Comparison of ENCODE assay signal across 16 cellular contexts in the genomic region with DNA sequence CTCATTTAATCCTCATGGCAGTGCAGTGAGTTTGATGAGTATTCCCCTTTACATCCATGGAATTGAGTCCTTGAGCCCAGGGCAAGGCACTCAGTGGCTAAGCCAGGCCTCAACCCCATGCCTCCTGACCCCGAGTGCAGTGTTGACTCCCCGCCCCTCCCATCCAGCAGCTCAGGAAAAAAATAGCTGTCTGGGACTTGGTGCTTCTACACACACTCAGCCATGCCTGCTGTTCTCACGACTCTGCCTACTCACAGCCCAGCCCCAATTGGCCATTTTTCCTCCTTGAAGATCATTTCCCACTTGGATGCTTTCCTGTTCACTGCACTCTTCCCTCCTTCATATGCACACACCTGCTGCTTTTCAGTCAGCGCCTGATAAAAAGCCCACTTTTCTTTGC. TPM values are rescaled to one million over a fixed set of nuclear protein-coding genes. Genes with fewer than 3 reads are reported as not detected.
DNase-seq lines count a peak whose midpoint lies in the region; ATAC-seq and TF ChIP-seq lines count a peak whose summit lies in the region.
"Had no signal": no experiment of that assay in that cellular context is flagged by ENCODE, and none has a peak within 500 bp of the region (broad histone marks: within the 10 kb centered on the region; RNA-seq: fewer than 3 reads in every experiment).

No MANE protein-coding gene starts in this region.

- peaks cover 48% of the 10 kb centered on the region for H3K4me1 Mint-ChIP-seq in activated naive CD4-positive, alpha-beta T cell treated with anti-CD3 and anti-CD28 coated beads, Interleukin-2, amount 10 ng/mL, durations not matched to agents 7 days and 5 days
- H3K4me1 Mint-ChIP-seq in activated T-helper 2 cell treated with anti-CD3 and anti-CD28 coated beads, Interferon-gamma antibody, Interleukin-2, Interleukin-4, amounts not matched to agents 10 μg/mL and 5 μg/mL and 100 μg/mL, durations not matched to agents 14 hours and 24 hours and 36 hours (ENCODE audit: low read depth): peaks cover 60% of the 10 kb centered on the region

- H3K27me3 ChIP-seq in thyroid gland: no peaks in the 10 kb centered on the region
- H3K27me3 ChIP-seq: neural progenitor cell had no signal

- H3K36me3 ChIP-seq in thyroid gland: peaks cover 26 to 28% of the 10 kb centered on the region in 2 donors
- H3K36me3 ChIP-seq: HAP-1, neural progenitor cell had no signal

- no peak for ATAC-seq in activated naive CD4-positive, alpha-beta T cell treated with anti-CD3 and anti-CD28 coated beads, Interleukin-2, amount 50 U/mL, for 72 hours
- ATAC-seq in GM19035 (IDR thresholded peaks at IDR 0.05; ENCODE audit: unreplicated experiment): no peak

- intact Hi-C loops in activated T-helper 2 cell treated with anti-CD3 and anti-CD28 coated beads, Interferon-gamma antibody, Interleukin-2, Interleukin-4, amounts not matched to agents 10 μg/mL and 5 μg/mL and 100 μg/mL, durations not matched to agents 14 hours and 24 hours and 36 hours (cut with micrococcal nuclease): no loop called here
- intact Hi-C loops in thyroid gland (cut with DNase I): no loop called here

- no peaks in the 10 kb centered on the region for H3K9me3 ChIP-seq in thyroid gland
- H3K9me3 ChIP-seq: HAP-1 had no signal

- peaks cover 52% of the 10 kb centered on the region for H3K36me3 Mint-ChIP-seq in activated naive CD4-positive, alpha-beta T cell treated with anti-CD3 and anti-CD28 coated beads, Interleukin-2, amount 10 ng/mL, durations not matched to agents 7 days and 5 days
- peaks cover 37 to 64% of the 10 kb centered on the region in 2 donors for H3K36me3 Mint-ChIP-seq in activated naive CD4-positive, alpha-beta T cell treated with anti-CD3 and anti-CD28 coated beads, Interleukin-2, amount 50 U/mL, for 72 hours
- peaks cover 89% of the 10 kb centered on the region for H3K36me3 Mint-ChIP-seq in activated T-helper 2 cell treated with anti-CD3 and anti-CD28 coated beads, Interferon-gamma antibody, Interleukin-2, Interleukin-4, amounts not matched to agents 10 μg/mL and 5 μg/mL and 100 μg/mL, durations not matched to agents 14 hours and 24 hours and 36 hours (ENCODE audit: low read depth)

- peak overlapping the region; percentile 35 for H3K27ac Mint-ChIP-seq in activated naive CD4-positive, alpha-beta T cell treated with anti-CD3 and anti-CD28 coated beads, Interleukin-2, amount 10 ng/mL, durations not matched to agents 7 days and 5 days
- no peak overlapping the region for H3K27ac Mint-ChIP-seq in activated naive CD4-positive, alpha-beta T cell treated with anti-CD3 and anti-CD28 coated beads, Interleukin-2, amount 50 U/mL, for 72 hours
- H3K27ac Mint-ChIP-seq in activated T-helper 2 cell treated with anti-CD3 and anti-CD28 coated beads, Interferon-gamma antibody, Interleukin-2, Interleukin-4, amounts not matched to agents 10 μg/mL and 5 μg/mL and 100 μg/mL, durations not matched to agents 14 hours and 24 hours and 36 hours: peak overlapping the region; percentile 1
- H3K27ac Mint-ChIP-seq: neural progenitor cell had no signal

- H3K4me3 ChIP-seq in thyroid gland (replicated peaks in 1 of 3): no peak overlapping the region
- H3K4me3 ChIP-seq: HAP-1, neural progenitor cell had no signal

- no peak overlapping the region for H3K4me3 Mint-ChIP-seq in activated naive CD4-positive, alpha-beta T cell treated with anti-CD3 and anti-CD28 coated beads, Interleukin-2, amount 10 ng/mL, durations not matched to agents 7 days and 5 days
- H3K4me3 Mint-ChIP-seq in activated T-helper 2 cell treated with anti-CD3 and anti-CD28 coated beads, Interferon-gamma antibody, Interleukin-2, Interleukin-4, amounts not matched to agents 10 μg/mL and 5 μg/mL and 100 μg/mL, durations not matched to agents 14 hours and 24 hours and 36 hours (ENCODE audit: low read depth): no peak overlapping the region
- H3K4me3 Mint-ChIP-seq: activated naive CD4-positive, alpha-beta T cell treated with anti-CD3 and anti-CD28 coated beads for 36 hours; neural progenitor cell had no signal

- CTCF ChIA-PET in activated naive CD4-positive, alpha-beta T cell treated with anti-CD3 and anti-CD28 coated beads, Interleukin-2, amount 10 ng/mL, durations not matched to agents 7 days and 5 days (lab: Charles Lee): interaction anchor here (0.9 to 2.3 kb wide), 4 partner anchors 8 to 647 kb away, joined by 3 to 10 read pairs (median 4); no protein-coding TSS in a partner anchor

- H3K9me3 Mint-ChIP-seq in activated naive CD4-positive, alpha-beta T cell treated with anti-CD3 and anti-CD28 coated beads, Interleukin-2, amount 10 ng/mL, durations not matched to agents 7 days and 5 days: no peaks in the 10 kb centered on the region
- no peaks in the 10 kb centered on the region for H3K9me3 Mint-ChIP-seq in activated naive CD4-positive, alpha-beta T cell treated with anti-CD3 and anti-CD28 coated beads, Interleukin-2, amount 50 U/mL, for 72 hours
- H3K9me3 Mint-ChIP-seq in activated T-helper 2 cell treated with anti-CD3 and anti-CD28 coated beads, Interferon-gamma antibody, Interleukin-2, Interleukin-4, amounts not matched to agents 10 μg/mL and 5 μg/mL and 100 μg/mL, durations not matched to agents 14 hours and 24 hours and 36 hours: no peaks in the 10 kb centered on the region
- H3K9me3 Mint-ChIP-seq: activated naive CD4-positive, alpha-beta T cell treated with anti-CD3 and anti-CD28 coated beads for 36 hours; neural progenitor cell had no signal

- peak overlapping the region in 2 of 3 donors; percentile 8 to 32 for H3K27ac ChIP-seq in thyroid gland
- H3K27ac ChIP-seq: HL-60 had no signal

- peaks cover 38 to 67% of the 10 kb centered on the region in 2 donors for H3K4me1 ChIP-seq in thyroid gland

- TF ChIP-seq POLR2A in thyroid gland (IDR thresholded peaks at IDR 0.05): no peak

- DNase-seq in activated naive CD4-positive, alpha-beta T cell treated with anti-CD3 and anti-CD28 coated beads, Interleukin-2, amount 10 ng/mL, durations not matched to agents 7 days and 5 days: no peak
- no peak for DNase-seq in activated naive CD4-positive, alpha-beta T cell treated with anti-CD3 and anti-CD28 coated beads, Interleukin-2, amount 50 U/mL, for 72 hours (ENCODE audit: low spot score in 2 of 2)
- no peak for DNase-seq in activated T-helper 2 cell treated with anti-CD3 and anti-CD28 coated beads, Interferon-gamma antibody, Interleukin-2, Interleukin-4, amounts not matched to agents 10 μg/mL and 5 μg/mL and 100 μg/mL, durations not matched to agents 14 hours and 24 hours and 36 hours (ENCODE audit: low spot score)
- peak; percentile 39 for DNase-seq in kidney tubule cell (ENCODE audit: low spot score)
- DNase-seq in thyroid gland: peak; percentile 54 to 58
- no peak for DNase-seq in KBM-7
- DNase-seq in stimulated activated naive CD4-positive, alpha-beta T cell (lab: John Stamatoyannopoulos, UW): no peak
- DNase-seq: activated naive CD4-positive, alpha-beta T cell treated with anti-CD3 and anti-CD28 coated beads for 36 hours; NCI-H1930; NCI-H774; RPMI8226; T-helper 9 cell had no signal

- TF ChIP-seq CTCF in thyroid gland (IDR thresholded peaks at IDR 0.05): no peak

- H3K27me3 Mint-ChIP-seq in activated naive CD4-positive, alpha-beta T cell treated with anti-CD3 and anti-CD28 coated beads, Interleukin-2, amount 10 ng/mL, durations not matched to agents 7 days and 5 days: no peaks in the 10 kb centered on the region
- H3K27me3 Mint-ChIP-seq in activated T-helper 2 cell treated with anti-CD3 and anti-CD28 coated beads, Interferon-gamma antibody, Interleukin-2, Interleukin-4, amounts not matched to agents 10 μg/mL and 5 μg/mL and 100 μg/mL, durations not matched to agents 14 hours and 24 hours and 36 hours (ENCODE audit: low read depth): no peaks in the 10 kb centered on the region

- 41 to 48% methylated on average over 3 to 4 of the region's 4 CpGs for WGBS in thyroid gland, 2 donors

- in situ Hi-C loops in KBM-7 (cut with MboI; ENCODE audit: low pct_unique_long_range_greater_than_20kb, low sequenced_read_pairs): no loop called here

RNA-seq across cellular contexts. Expression of gene FOSL2, which starts 8.8 kb away (rescaled TPM):
- total RNA-seq in activated naive CD4-positive, alpha-beta T cell treated with anti-CD3 and anti-CD28 coated beads, Interleukin-2, amount 50 U/mL, for 72 hours: 100 to 1,000 TPM in 1 of 2 donors, 10 to 100 TPM in 1; 99.3 to 153 TPM
- 146 and 156 TPM in 2 replicates for total RNA-seq in activated T-helper 2 cell treated with anti-CD3 and anti-CD28 coated beads, Interferon-gamma antibody, Interleukin-2, Interleukin-4, amounts not matched to agents 10 μg/mL and 5 μg/mL and 100 μg/mL, durations not matched to agents 14 hours and 24 hours and 36 hours
- 10 to 100 TPM; 30.7 to 85.1 (median 40.6) TPM for total RNA-seq in thyroid gland

Comparison
In these comparisons a context has a peak if more than half of its experiments do, and no peak if none do; other contexts are left out.
1. H3K27ac Mint-ChIP-seq: peak in activated naive CD4-positive, alpha-beta T cell treated with anti-CD3 and anti-CD28 coated beads, Interleukin-2, amount 10 ng/mL, durations not matched to agents 7 days and 5 days (single experiment) and activated T-helper 2 cell treated with anti-CD3 and anti-CD28 coated beads, Interferon-gamma antibody, Interleukin-2, Interleukin-4, amounts not matched to agents 10 μg/mL and 5 μg/mL and 100 μg/mL, durations not matched to agents 14 hours and 24 hours and 36 hours (single experiment); none in activated naive CD4-positive, alpha-beta T cell treated with anti-CD3 and anti-CD28 coated beads, Interleukin-2, amount 50 U/mL, for 72 hours (0 of 2).
2. DNase-seq: peak in kidney tubule cell (single experiment) and thyroid gland (2 of 2); none in activated naive CD4-positive, alpha-beta T cell treated with anti-CD3 and anti-CD28 coated beads, Interleukin-2, amount 10 ng/mL, durations not matched to agents 7 days and 5 days (single experiment), activated naive CD4-positive, alpha-beta T cell treated with anti-CD3 and anti-CD28 coated beads, Interleukin-2, amount 50 U/mL, for 72 hours (0 of 2), activated T-helper 2 cell treated with anti-CD3 and anti-CD28 coated beads, Interferon-gamma antibody, Interleukin-2, Interleukin-4, amounts not matched to agents 10 μg/mL and 5 μg/mL and 100 μg/mL, durations not matched to agents 14 hours and 24 hours and 36 hours (single experiment), KBM-7 (single experiment) and stimulated activated naive CD4-positive, alpha-beta T cell (0 of 6).